In genomic region chr12:42741771-42742510, GRCh38 we compare ENCODE assay signal across 13 cellular contexts.
DNase-seq lines count a peak whose midpoint lies in the region; ATAC-seq, FAIRE-seq and TF ChIP-seq lines count a peak whose summit lies in the region.
"Had no signal": no experiment of that assay in that cellular context is flagged by ENCODE, and none has a peak within 500 bp of the region (broad histone marks: within the 10 kb centered on the region; RNA-seq: fewer than 3 reads in every experiment).

No MANE protein-coding gene starts in this region.

- no peaks in the 10 kb centered on the region for H3K27me3 Mint-ChIP-seq in activated CD4-positive, alpha-beta T cell treated with anti-CD3 and anti-CD28 coated beads for 36 hours
- H3K27me3 Mint-ChIP-seq: activated naive CD8-positive, alpha-beta T cell treated with anti-CD3 and anti-CD28 coated beads, Interleukin-2, amount 10 ng/mL, durations not matched to agents 7 days and 5 days had no signal

- no peaks in the 10 kb centered on the region for H3K36me3 Mint-ChIP-seq in activated CD4-positive, alpha-beta T cell treated with anti-CD3 and anti-CD28 coated beads for 36 hours (ENCODE audit: low read depth)
- H3K36me3 Mint-ChIP-seq: activated naive CD8-positive, alpha-beta T cell treated with anti-CD3 and anti-CD28 coated beads, Interleukin-2, amount 10 ng/mL, durations not matched to agents 7 days and 5 days had no signal

- no peaks in the 10 kb centered on the region for H3K4me1 Mint-ChIP-seq in activated CD4-positive, alpha-beta T cell treated with anti-CD3 and anti-CD28 coated beads for 36 hours
- H3K4me1 Mint-ChIP-seq: activated naive CD8-positive, alpha-beta T cell treated with anti-CD3 and anti-CD28 coated beads, Interleukin-2, amount 10 ng/mL, durations not matched to agents 7 days and 5 days had no signal

- CTCF ChIA-PET in activated CD4-positive, alpha-beta T cell treated with anti-CD3 and anti-CD28 coated beads for 36 hours (lab: Charles Lee): no interaction called here

- H3K9me3 Mint-ChIP-seq in activated CD4-positive, alpha-beta T cell treated with anti-CD3 and anti-CD28 coated beads for 36 hours (ENCODE audit: low read depth): peaks cover 5% of the 10 kb centered on the region
- H3K9me3 Mint-ChIP-seq: activated naive CD8-positive, alpha-beta T cell treated with anti-CD3 and anti-CD28 coated beads, Interleukin-2, amount 10 ng/mL, durations not matched to agents 7 days and 5 days had no signal

- peaks cover 0 to 19% of the 10 kb centered on the region in 2 donors for H3K4me1 ChIP-seq in ascending aorta

- H3K4me3 Mint-ChIP-seq in activated CD4-positive, alpha-beta T cell treated with anti-CD3 and anti-CD28 coated beads for 36 hours: no peak overlapping the region
- H3K4me3 Mint-ChIP-seq: activated naive CD8-positive, alpha-beta T cell treated with anti-CD3 and anti-CD28 coated beads, Interleukin-2, amount 10 ng/mL, durations not matched to agents 7 days and 5 days had no signal

- intact Hi-C loops in ascending aorta (cut with DNase I): loop anchor here (10.0 kb wide), 1 partner anchor 257 kb away; no protein-coding TSS in a partner anchor
- intact Hi-C loops in left cardiac atrium (cut with DNase I): no loop called here
- intact Hi-C loops in activated CD4-positive, alpha-beta T cell treated with anti-CD3 and anti-CD28 coated beads for 36 hours (cut with DNase I, micrococcal nuclease): no loop called here

- ATAC-seq in left cardiac atrium: peak; percentile 32 to 60
- no peak for ATAC-seq in activated CD4-positive, alpha-beta T cell treated with anti-CD3 and anti-CD28 coated beads for 36 hours
- no peak for ATAC-seq in GM19463 (IDR thresholded peaks at IDR 0.05; ENCODE audit: unreplicated experiment)

- peak overlapping the region; percentile 33 to 60 for H3K27ac ChIP-seq in ascending aorta

- TF ChIP-seq CTCF in ascending aorta (IDR thresholded peaks at IDR 0.05): no peak

- no peaks in the 10 kb centered on the region for H3K9me3 ChIP-seq in ascending aorta

- POLR2A ChIA-PET in activated CD4-positive, alpha-beta T cell treated with anti-CD3 and anti-CD28 coated beads for 36 hours (lab: Charles Lee): no interaction called here

- no peak overlapping the region for H3K27ac Mint-ChIP-seq in activated CD4-positive, alpha-beta T cell treated with anti-CD3 and anti-CD28 coated beads for 36 hours
- H3K27ac Mint-ChIP-seq: activated naive CD8-positive, alpha-beta T cell treated with anti-CD3 and anti-CD28 coated beads, Interleukin-2, amount 10 ng/mL, durations not matched to agents 7 days and 5 days had no signal

- no peak for FAIRE-seq in urothelium cell line (lab: Jason Lieb, UNC)
- FAIRE-seq: GM18507, keratinocyte had no signal

- H3K27me3 ChIP-seq in ascending aorta: no peaks in the 10 kb centered on the region

- peak overlapping the region in 1 of 2 donors; percentile 16 for H3K4me3 ChIP-seq in ascending aorta

- DNase-seq in HS-5 (ENCODE audit: low read depth) (peak; percentile 56), ascending aorta (ENCODE audit: low spot score in 2 of 2) (no peak), left cardiac atrium (no peak), urothelium cell line (ENCODE audit: low spot score) (peak; percentile 56), cerebellar nuclear complex (lab: John Stamatoyannopoulos, UW) (no peak)
- no peak for DNase-seq in activated CD4-positive, alpha-beta T cell treated with anti-CD3 and anti-CD28 coated beads for 36 hours
- DNase-seq: activated naive CD8-positive, alpha-beta T cell treated with anti-CD3 and anti-CD28 coated beads, Interleukin-2, amount 10 ng/mL, durations not matched to agents 7 days and 5 days; NCI-H1694; stimulated activated CD4-positive, alpha-beta T cell treated with anti-CD3 and anti-CD28 coated beads, Interleukin-15, amount 100 ng/mL, for 24 hours; T1000 had no signal

- H3K36me3 ChIP-seq in ascending aorta: no peaks in the 10 kb centered on the region

Comparison
In these comparisons a context has a peak if more than half of its experiments do, and no peak if none do; other contexts are left out.
1. DNase-seq: peak in HS-5 (single experiment) and urothelium cell line (single experiment); none in ascending aorta (0 of 2), left cardiac atrium (single experiment), activated CD4-positive, alpha-beta T cell treated with anti-CD3 and anti-CD28 coated beads for 36 hours (single experiment) and cerebellar nuclear complex (0 of 2).
2. ATAC-seq: peak in left cardiac atrium (2 of 2); none in activated CD4-positive, alpha-beta T cell treated with anti-CD3 and anti-CD28 coated beads for 36 hours (single experiment) and GM19463 (single experiment).